8 cellular contexts compared by ENCODE assay signal in the genomic region with DNA sequence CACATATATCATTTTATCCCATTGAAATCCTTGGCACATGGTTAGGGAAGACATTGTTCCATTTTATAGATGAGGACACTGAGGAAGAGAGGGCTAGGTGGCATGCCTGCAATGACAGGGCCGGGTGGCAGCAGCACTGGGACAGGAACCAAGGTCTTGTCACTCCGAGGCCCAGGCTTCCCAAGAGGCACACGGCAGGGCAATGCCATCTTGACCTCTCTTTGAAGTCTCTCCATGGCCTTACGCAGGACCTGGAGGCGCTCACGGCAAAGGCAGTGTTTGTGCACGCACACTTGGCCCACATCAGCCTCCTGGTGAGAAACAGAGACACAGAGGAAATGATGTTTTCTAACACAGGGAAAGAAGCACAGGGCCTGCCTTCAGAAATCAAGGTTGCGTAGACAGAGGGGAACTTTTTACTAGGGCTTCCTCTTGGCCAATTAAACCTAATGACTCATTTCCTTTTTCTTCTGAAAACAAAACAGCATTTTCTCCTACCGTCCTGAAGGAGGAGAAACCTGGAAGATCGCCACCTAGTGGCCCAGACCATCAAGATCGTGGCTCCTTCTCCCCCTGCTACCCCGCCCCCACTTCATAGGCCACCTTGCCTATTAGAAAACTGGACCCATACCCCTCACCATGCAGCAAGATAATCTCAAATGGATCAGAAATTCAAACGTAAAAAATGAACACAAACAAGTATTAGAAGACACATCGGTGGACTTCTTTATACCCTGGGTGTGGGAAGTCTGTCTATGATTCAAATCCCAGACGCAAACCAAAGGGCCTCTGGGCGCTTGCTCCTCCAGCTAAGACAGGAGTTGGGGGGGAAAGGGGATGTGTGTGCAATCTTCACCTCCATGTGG.
DNase-seq lines count a peak whose midpoint lies in the region; ATAC-seq and TF ChIP-seq lines count a peak whose summit lies in the region.

No MANE protein-coding gene starts in this region.

- peaks cover 21% of the 10 kb centered on the region for H3K4me1 ChIP-seq in ES-I3 (ENCODE audit: insufficient read depth, low read length)
- peaks cover 24% of the 10 kb centered on the region for H3K4me1 ChIP-seq in GM23248 (ENCODE audit: insufficient read depth)
- peaks cover 3% of the 10 kb centered on the region; the same call in 1 of the 2 replicates for H3K4me1 ChIP-seq in SJCRH30
- H3K4me1 ChIP-seq in thoracic aorta (ENCODE audit: control insufficient read depth in 1 of 2, low read depth in 2 of 2): peaks cover 15 to 44% of the 10 kb centered on the region in 2 donors

- CTCF ChIA-PET in activated naive CD4-positive, alpha-beta T cell treated with anti-CD3 and anti-CD28 coated beads for 36 hours (lab: Charles Lee): interaction anchor here (0.5 to 1.3 kb wide), 8 partner anchors 11 to 302 kb away, joined by 3 to 7 read pairs (median 4); no protein-coding TSS in a partner anchor

- in situ Hi-C loops in GM23248 (cut with MboI): no loop called here

- peak; percentile 95 for DNase-seq in GM23248
- peak; percentile 100 for DNase-seq in Kasumi-1 (lab: John Stamatoyannopoulos, UW)
- DNase-seq in SJCRH30: peak; percentile 81 to 94
- peak; percentile 92 for DNase-seq in activated naive CD4-positive, alpha-beta T cell treated with anti-CD3 and anti-CD28 coated beads for 36 hours
- DNase-seq in globus pallidus (ENCODE audit: low spot score): peak; percentile 82
- DNase-seq in osteocyte (ENCODE audit: extremely low spot score, unreplicated experiment): peak; percentile 91
- DNase-seq in thoracic aorta (ENCODE audit: low spot score): peak; percentile 62

- H3K9ac ChIP-seq in ES-I3 (ENCODE audit: low read depth, low read length) (0 out of 2 replicates have a peak overlapping the region, but pooled peaks have one; percentile 2), GM23248 (0 out of 2 replicates have a peak overlapping the region, but pooled peaks have one; percentile 21)

- 22 to 26% methylated on average over 16 of the region's 16 CpGs for WGBS in GM23248 (ENCODE audit: low coverage in 1 of 2, low lambda C conversion rate in 2 of 2, missing lambda C conversion rate in 2 of 2), 2 experiments

- no peaks in the 10 kb centered on the region for H3K9me3 ChIP-seq in ES-I3 (ENCODE audit: control insufficient read depth, insufficient read depth, low read length)
- H3K9me3 ChIP-seq in GM23248 (ENCODE audit: low read depth): no peaks in the 10 kb centered on the region
- H3K9me3 ChIP-seq in SJCRH30 (replicated peaks): no peaks in the 10 kb centered on the region
- H3K9me3 ChIP-seq in thoracic aorta: no peaks in the 10 kb centered on the region

- peaks cover 22% of the 10 kb centered on the region for H3F3A ChIP-seq in GM23248 (ENCODE audit: insufficient read depth)

- H3K4me1 Mint-ChIP-seq in activated naive CD4-positive, alpha-beta T cell treated with anti-CD3 and anti-CD28 coated beads for 36 hours (ENCODE audit: low read depth): peaks cover 13% of the 10 kb centered on the region
- H3K4me1 Mint-ChIP-seq in osteocyte (ENCODE audit: unreplicated experiment): peaks cover 35% of the 10 kb centered on the region

- TF ChIP-seq CTCF in osteocyte (IDR thresholded peaks at IDR 0.05) (peak; percentile 92), thoracic aorta (IDR thresholded peaks at IDR 0.05) (peak; percentile 82)

- H3K4me2 ChIP-seq in GM23248 (ENCODE audit: unreplicated experiment): peak overlapping the region; percentile 60

- H3K4me3 ChIP-seq in GM23248 (no peak overlapping the region), SJCRH30 (peak overlapping the region; percentile 40), thoracic aorta (peak overlapping the region; percentile 56)

- H3K27ac Mint-ChIP-seq in activated naive CD4-positive, alpha-beta T cell treated with anti-CD3 and anti-CD28 coated beads for 36 hours: peak overlapping the region; percentile 86
- H3K27ac Mint-ChIP-seq in osteocyte (ENCODE audit: unreplicated experiment): peak overlapping the region; percentile 85

- peak overlapping the region; percentile 73 for H3K27ac ChIP-seq in GM23248
- H3K27ac ChIP-seq in SJCRH30: peak overlapping the region; percentile 42; the same call in 1 of the 2 replicates
- H3K27ac ChIP-seq in thoracic aorta: peak overlapping the region; percentile 80 to 92

- peak overlapping the region; percentile 35 for H3K4me3 Mint-ChIP-seq in activated naive CD4-positive, alpha-beta T cell treated with anti-CD3 and anti-CD28 coated beads for 36 hours
- peak overlapping the region; percentile 44 for H3K4me3 Mint-ChIP-seq in osteocyte (ENCODE audit: unreplicated experiment)

- H3K27me3 ChIP-seq in GM23248 (replicated peaks; ENCODE audit: insufficient read depth) (no peaks in the 10 kb centered on the region), SJCRH30 (no peaks in the 10 kb centered on the region), thoracic aorta (replicated peaks; ENCODE audit: insufficient read depth) (no peaks in the 10 kb centered on the region)

- no peaks in the 10 kb centered on the region for H3K36me3 Mint-ChIP-seq in activated naive CD4-positive, alpha-beta T cell treated with anti-CD3 and anti-CD28 coated beads for 36 hours (ENCODE audit: low read depth)
- H3K36me3 Mint-ChIP-seq in osteocyte (ENCODE audit: unreplicated experiment): no peaks in the 10 kb centered on the region

- peak; percentile 88 for ATAC-seq in thoracic aorta (ENCODE audit: insufficient number of reproducible peaks, low FRiP score, low read depth)

- intact Hi-C loops in activated naive CD4-positive, alpha-beta T cell treated with anti-CD3 and anti-CD28 coated beads for 36 hours (cut with micrococcal nuclease): loop anchor here (1.0 to 10.0 kb wide), 8 partner anchors 15 to 635 kb away; partner anchors contain the start of genes OLA1 and SP3

- no peaks in the 10 kb centered on the region for H3K79me2 ChIP-seq in GM23248 (ENCODE audit: insufficient read depth)

- H3K27me3 Mint-ChIP-seq in activated naive CD4-positive, alpha-beta T cell treated with anti-CD3 and anti-CD28 coated beads for 36 hours (ENCODE audit: low read depth): no peaks in the 10 kb centered on the region
- H3K27me3 Mint-ChIP-seq in osteocyte (ENCODE audit: unreplicated experiment): no peaks in the 10 kb centered on the region

- H4K20me1 ChIP-seq in GM23248 (ENCODE audit: insufficient read depth): no peaks in the 10 kb centered on the region

- H3K9me2 ChIP-seq in GM23248 (ENCODE audit: insufficient read depth): no peaks in the 10 kb centered on the region

- peak overlapping the region; percentile 83 for H2AFZ ChIP-seq in GM23248

- H3K36me3 ChIP-seq in ES-I3 (ENCODE audit: insufficient read depth, low read length) (no peaks in the 10 kb centered on the region), GM23248 (ENCODE audit: low read depth) (no peaks in the 10 kb centered on the region), SJCRH30 (no peaks in the 10 kb centered on the region), thoracic aorta (no peaks in the 10 kb centered on the region)

- H3K9me3 Mint-ChIP-seq in activated naive CD4-positive, alpha-beta T cell treated with anti-CD3 and anti-CD28 coated beads for 36 hours: no peaks in the 10 kb centered on the region
- H3K9me3 Mint-ChIP-seq in osteocyte (ENCODE audit: unreplicated experiment): no peaks in the 10 kb centered on the region
